ENCODE assay signal across 16 cellular contexts in genomic region chr1:61121631-61122030, GRCh38. TPM values are rescaled to one million over a fixed set of nuclear protein-coding genes. Genes with fewer than 3 reads are reported as not detected.
DNase-seq lines count a peak whose midpoint lies in the region; ATAC-seq and TF ChIP-seq lines count a peak whose summit lies in the region.
"Had no signal": no experiment of that assay in that cellular context is flagged by ENCODE, and none has a peak within 500 bp of the region (broad histone marks: within the 10 kb centered on the region; RNA-seq: fewer than 3 reads in every experiment).

No MANE protein-coding gene starts in this region.

- TF ChIP-seq CTCF in left lung (IDR thresholded peaks at IDR 0.05), result no peak
- no peak for TF ChIP-seq CTCF in smooth muscle cell (IDR thresholded peaks at IDR 0.05; ENCODE audit: borderline replicate concordance, insufficient read depth, poor library complexity, severe bottlenecking)

- H4K20me1 ChIP-seq in smooth muscle cell (ENCODE audit: low read depth), result no peaks in the 10 kb centered on the region

- no peaks in the 10 kb centered on the region for H3F3A ChIP-seq in smooth muscle cell (ENCODE audit: low read depth)

- peak; percentile 25 for ATAC-seq in left lung
- ATAC-seq in HG02885 (IDR thresholded peaks at IDR 0.05; ENCODE audit: poor library complexity, unreplicated experiment), result no peak
- ATAC-seq: naive thymus-derived CD4-positive, alpha-beta T cell had no signal

- no peak overlapping the region for H2AFZ ChIP-seq in smooth muscle cell (ENCODE audit: low read depth)

- H3K4me3 ChIP-seq in left lung, result no peak overlapping the region
- H3K4me3 ChIP-seq in smooth muscle cell, result no peak overlapping the region

- H3K27me3 ChIP-seq in left lung (no peaks in the 10 kb centered on the region), smooth muscle cell (ENCODE audit: low read depth) (no peaks in the 10 kb centered on the region)

- H3K9me3 ChIP-seq in left lung (no peaks in the 10 kb centered on the region), smooth muscle cell (replicated peaks; ENCODE audit: low read depth) (no peaks in the 10 kb centered on the region)
- H3K9me3 ChIP-seq: lower lobe of right lung had no signal

- H3K4me1 ChIP-seq in left lung (peaks cover 6 to 33% of the 10 kb centered on the region in 2 donors), smooth muscle cell (ENCODE audit: low read depth) (no peaks in the 10 kb centered on the region)

- no peaks in the 10 kb centered on the region for H3K79me2 ChIP-seq in smooth muscle cell (ENCODE audit: low read depth)

- H3K27ac ChIP-seq in caudate nucleus (ENCODE audit: low read depth, low read length) (peak overlapping the region; percentile 52), left lung (no peak overlapping the region), smooth muscle cell (ENCODE audit: low read depth) (no peak overlapping the region)
- H3K27ac ChIP-seq: lower lobe of right lung had no signal

- DNase-seq in OCI-M1 (lab: John Stamatoyannopoulos, UW), result peak; percentile 70
- peak in 2 of 61 donors; percentile 46 to 52 for DNase-seq in caudate nucleus (lab: John Stamatoyannopoulos, UW)
- DNase-seq in left lung, result no peak
- DNase-seq in smooth muscle cell (lab: John Stamatoyannopoulos, UW; ENCODE audit: unreplicated experiment), result no peak
- DNase-seq in stimulated activated CD4-positive, alpha-beta T cell treated with anti-CD3 and anti-CD28 coated beads, Interleukin-2, amount 100 ng/mL, for 48 hours, result no peak
- no peak for DNase-seq in COR-L47 (lab: John Stamatoyannopoulos, UW)
- DNase-seq in DMS153 treated with DMSO at 0.1 percent for 48 hours (lab: John Stamatoyannopoulos, UW; ENCODE audit: unreplicated experiment), result no peak
- DNase-seq: activated CD4-positive, CD25-positive, alpha-beta regulatory T cell treated with anti-CD3 and anti-CD28 coated beads, Interleukin-2, amount 50 U/mL, for 72 hours; activated gamma-delta T cell treated with Interleukin-2 at 50 U/mL for 16 hours; DMS 273 treated with DMSO at 0.1 percent for 48 hours; lower lobe of right lung; naive thymus-derived CD4-positive, alpha-beta T cell; NCI-H1417 treated with DMSO at 0.1 percent for 48 hours; SIG-M5; stimulated activated CD4-positive, alpha-beta T cell treated with anti-CD3 and anti-CD28 coated beads, Interleukin-1b, Interleukin-23, amount 100 ng/mL, for 48 hours had no signal

- H3K36me3 ChIP-seq in left lung (no peaks in the 10 kb centered on the region), smooth muscle cell (ENCODE audit: low read depth) (no peaks in the 10 kb centered on the region)
- H3K36me3 ChIP-seq: lower lobe of right lung had no signal

- intact Hi-C loops in left lung (cut with DNase I), result no loop called here

- H3K9ac ChIP-seq in smooth muscle cell (ENCODE audit: low read depth), result no peak overlapping the region

- peak overlapping the region; percentile 69 for H3K4me2 ChIP-seq in smooth muscle cell

RNA-seq across cellular contexts. Expression of gene NFIA, which starts 39.3 kb away (rescaled TPM):
- total RNA-seq in left lung, result 10 to 100 TPM; 43.1 to 60.7 TPM
- 5.4 and 6.2 TPM in 2 replicates for total RNA-seq in smooth muscle cell
- 5.0 and 7.6 TPM in 2 replicates for polyA plus RNA-seq in smooth muscle cell
